In the genomic region with DNA sequence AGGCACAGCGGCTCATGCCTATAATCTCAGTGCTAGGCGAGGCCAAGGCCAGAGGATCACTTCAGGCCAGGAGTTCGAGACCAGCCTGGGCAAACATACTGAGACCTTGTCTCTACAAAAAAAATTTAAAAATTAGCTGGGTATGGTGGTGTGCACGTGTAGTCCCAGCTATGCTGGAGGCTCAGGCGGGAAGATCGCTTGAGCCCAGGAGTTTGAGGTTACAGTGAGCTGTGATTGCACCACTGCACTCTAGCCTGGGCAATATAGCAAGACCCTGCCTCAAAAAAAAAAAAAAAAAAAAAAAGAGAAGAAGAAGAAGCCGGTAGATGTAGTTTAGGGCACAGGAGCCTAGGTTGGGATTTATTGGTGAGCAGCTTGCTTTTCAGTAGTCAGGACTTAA, we compare ENCODE assay signal across 31 cellular contexts.
"Had no signal": no experiment of that assay in that cellular context is flagged by ENCODE, and none has a peak within 500 bp of the region (broad histone marks: within the 10 kb centered on the region; RNA-seq: fewer than 3 reads in every experiment).

No MANE protein-coding gene starts in this region.

- H3K4me3 Mint-ChIP-seq: mesothelial cell of epicardium; naive B cell; natural killer cell; nephron progenitor cell; neural progenitor cell; stimulated activated naive B cell treated with anti-CD40 and anti-IgM and Interleukin-4, amounts not matched to agents 10 μg/mL and 1 μg/mL and 100 μg/mL, for 72 hours had no signal

- H3K36me3 ChIP-seq: neural progenitor cell, neutrophil, transverse colon, vagina had no signal

- H3K4me2 ChIP-seq: neural progenitor cell had no signal

- DNase-seq: hippocampal formation; kidney glomerular epithelial cell; left cardiac atrium; left ventricle myocardium superior; lower lobe of right lung; mammary epithelial cell; mesenchymal stem cell; naive B cell; natural killer cell; nephron progenitor cell; occipital lobe; psoas muscle; stimulated activated CD4-positive, alpha-beta T cell treated with anti-CD3 and anti-CD28 coated beads, Interleukin-12 subunit alpha, Interleukin-12 subunit beta, amount 100 ng/mL, for 4 hours; stimulated activated CD4-positive, alpha-beta T cell treated with anti-CD3 and anti-CD28 coated beads, Interleukin-15, amount 100 ng/mL, for 24 hours; stimulated activated CD4-positive, alpha-beta T cell treated with anti-CD3 and anti-CD28 coated beads, Interleukin-2, amount 100 ng/mL, for 24 hours; stimulated activated CD4-positive, alpha-beta T cell treated with anti-CD3 and anti-CD28 coated beads, Interleukin-4, amount 100 ng/mL, for 1 hour; stimulated activated naive B cell treated with anti-CD40 and anti-IgM and Interleukin-4, amounts not matched to agents 10 μg/mL and 1 μg/mL and 100 μg/mL, for 72 hours; stimulated activated naive CD8-positive, alpha-beta T cell treated with anti-CD3 and anti-CD28 coated beads, Interleukin-15, Interleukin-2, amounts not matched to agents 100 U/mL and 50 U/mL, for 24 hours; stomach; testis; transverse colon; upper lobe of left lung had no signal

- ATAC-seq: left cardiac atrium; left lobe of liver; left ventricle myocardium superior; lower lobe of right lung; natural killer cell; psoas muscle; sciatic nerve; stimulated activated naive B cell treated with anti-CD40 and anti-IgM and Interleukin-4, amounts not matched to agents 10 μg/mL and 1 μg/mL and 100 μg/mL, for 72 hours; stimulated activated naive CD8-positive, alpha-beta T cell treated with anti-CD3 and anti-CD28 coated beads, Interleukin-15, Interleukin-2, amounts not matched to agents 100 U/mL and 50 U/mL, for 24 hours had no signal

- H3K4me1 Mint-ChIP-seq: natural killer cell had no signal

- H3K9ac ChIP-seq: neural progenitor cell, parathyroid adenoma had no signal

- H3K36me3 Mint-ChIP-seq: natural killer cell had no signal

- H3K27me3 Mint-ChIP-seq: naive B cell; stimulated activated naive B cell treated with anti-CD40 and anti-IgM and Interleukin-4, amounts not matched to agents 10 μg/mL and 1 μg/mL and 100 μg/mL, for 72 hours had no signal

- H3K27ac ChIP-seq: lower lobe of right lung, neural progenitor cell, neutrophil, parathyroid adenoma, psoas muscle, skin epidermis, stomach, testis, transverse colon, upper lobe of left lung, vagina had no signal

- H3K9me3 ChIP-seq: lower lobe of right lung, neutrophil, psoas muscle, stomach, testis, transverse colon, upper lobe of left lung, vagina had no signal

- H3K79me2 ChIP-seq: parathyroid adenoma had no signal

- H3K4me3 ChIP-seq: lower lobe of right lung, neural progenitor cell, psoas muscle, skin epidermis, stomach, testis, transverse colon, upper lobe of left lung, vagina had no signal

- FAIRE-seq: keratinocyte had no signal

- H3K4me1 ChIP-seq: psoas muscle had no signal

- H3K9me3 Mint-ChIP-seq: mesothelial cell of epicardium; naive B cell; natural killer cell; nephron progenitor cell; neural progenitor cell; stimulated activated naive B cell treated with anti-CD40 and anti-IgM and Interleukin-4, amounts not matched to agents 10 μg/mL and 1 μg/mL and 100 μg/mL, for 72 hours had no signal

- H2AFZ ChIP-seq: neural progenitor cell, parathyroid adenoma had no signal

- H3K27me3 ChIP-seq: neural progenitor cell, neutrophil, stomach, testis, transverse colon, upper lobe of left lung, vagina had no signal

- H3K27ac Mint-ChIP-seq: mesothelial cell of epicardium; natural killer cell; nephron progenitor cell; neural progenitor cell; stimulated activated naive B cell treated with anti-CD40 and anti-IgM and Interleukin-4, amounts not matched to agents 10 μg/mL and 1 μg/mL and 100 μg/mL, for 72 hours had no signal
